Comparison of ENCODE assay signal across 19 cellular contexts in the genomic region with DNA sequence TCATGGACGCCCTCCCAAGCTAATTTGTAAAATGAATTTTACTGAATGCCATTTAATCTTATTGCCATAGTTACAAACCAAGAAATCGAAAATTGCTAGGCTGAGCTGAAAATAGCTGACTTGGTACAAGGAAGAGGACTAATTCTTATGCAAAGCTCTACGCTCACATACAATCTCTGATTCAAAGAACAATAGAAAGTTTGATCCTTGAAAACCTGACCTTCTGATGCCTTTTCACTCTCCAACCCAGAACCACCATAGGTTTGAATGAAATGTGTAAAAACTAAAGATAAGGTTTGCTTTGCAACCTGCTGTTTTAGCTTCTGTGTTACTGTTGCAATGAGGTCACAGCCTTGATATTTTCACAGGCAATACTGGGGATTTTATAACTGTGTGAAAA.
"Had no signal": no experiment of that assay in that cellular context is flagged by ENCODE, and none has a peak within 500 bp of the region (broad histone marks: within the 10 kb centered on the region; RNA-seq: fewer than 3 reads in every experiment).

No MANE protein-coding gene starts in this region.

- H3K36me3 Mint-ChIP-seq: activated naive CD8-positive, alpha-beta T cell; immature natural killer cell had no signal

- H3K27me3 Mint-ChIP-seq: activated CD4-positive, alpha-beta T cell treated with anti-CD3 and anti-CD28 coated beads, Interleukin-2, amount 10 ng/mL, durations not matched to agents 7 days and 5 days; activated naive CD8-positive, alpha-beta T cell had no signal

- H3K27me3 ChIP-seq: body of pancreas, foreskin keratinocyte, pancreas had no signal

- FAIRE-seq: pancreas had no signal

- H3K4me1 Mint-ChIP-seq: activated CD4-positive, alpha-beta T cell treated with anti-CD3 and anti-CD28 coated beads, Interleukin-2, amount 10 ng/mL, durations not matched to agents 7 days and 5 days; immature natural killer cell had no signal

- H3K4me3 Mint-ChIP-seq: activated CD4-positive, alpha-beta T cell treated with anti-CD3 and anti-CD28 coated beads, Interleukin-2, amount 10 ng/mL, durations not matched to agents 7 days and 5 days; activated naive CD8-positive, alpha-beta T cell; activated T-cell treated with anti-CD3 and anti-CD28 coated beads, Interleukin-2, amount 50 U/mL, for 72 hours; immature natural killer cell; nephron progenitor cell; T-helper 2 cell treated with Interferon-gamma antibody and Interleukin-4, amounts not matched to agents 5 μg/mL and 100 μg/mL, for 36 hours had no signal

- ATAC-seq: activated T-cell treated with anti-CD3 and anti-CD28 coated beads, Interleukin-2, amount 50 U/mL, for 72 hours; body of pancreas; foreskin keratinocyte had no signal

- H3K4me1 ChIP-seq: body of pancreas, foreskin keratinocyte, pancreas had no signal

- H3K9me3 Mint-ChIP-seq: activated CD4-positive, alpha-beta T cell treated with anti-CD3 and anti-CD28 coated beads, Interleukin-2, amount 10 ng/mL, durations not matched to agents 7 days and 5 days; nephron progenitor cell; T-helper 2 cell treated with Interferon-gamma antibody and Interleukin-4, amounts not matched to agents 5 μg/mL and 100 μg/mL, for 36 hours had no signal

- H3K36me3 ChIP-seq: pancreas had no signal

- H3K9me3 ChIP-seq: body of pancreas, pancreas had no signal

- H3K27ac ChIP-seq: body of pancreas, foreskin keratinocyte, pancreas had no signal

- DNase-seq: activated CD4-positive, alpha-beta T cell treated with anti-CD3 and anti-CD28 coated beads, Interleukin-2, amount 10 ng/mL, durations not matched to agents 7 days and 5 days; activated CD8-positive, alpha-beta memory T cell treated with anti-CD3 and anti-CD28 coated beads, Interleukin-2, amount 50 U/mL, for 48 hours; activated gamma-delta T cell; activated T-cell treated with anti-CD3 and anti-CD28 coated beads, Interleukin-2, amount 50 U/mL, for 72 hours; amniotic stem cell; body of pancreas; central memory CD4-positive, alpha-beta T cell; cortex of kidney; effector CD4-positive, alpha-beta T cell; foreskin keratinocyte; immature natural killer cell; nephron progenitor cell; pancreas; stimulated activated CD4-positive, alpha-beta T cell treated with anti-CD3 and anti-CD28 coated beads, Interleukin-4, amount 100 ng/mL, for 24 hours; stimulated activated CD8-positive, alpha-beta memory T cell treated with anti-CD3 and anti-CD28 coated beads, Interleukin-4, amount 100 ng/mL, for 48 hours; stimulated activated naive CD4-positive, alpha-beta T cell treated with Interleukin-2 at 50 U/mL for 16 hours; trophoblast cell had no signal

- H3K27ac Mint-ChIP-seq: activated CD4-positive, alpha-beta T cell treated with anti-CD3 and anti-CD28 coated beads, Interleukin-2, amount 10 ng/mL, durations not matched to agents 7 days and 5 days; activated naive CD8-positive, alpha-beta T cell; activated T-cell treated with anti-CD3 and anti-CD28 coated beads, Interleukin-2, amount 50 U/mL, for 72 hours; immature natural killer cell; nephron progenitor cell; T-helper 2 cell treated with Interferon-gamma antibody and Interleukin-4, amounts not matched to agents 5 μg/mL and 100 μg/mL, for 36 hours had no signal

- H3K4me3 ChIP-seq: body of pancreas, pancreas had no signal
